1 cellular context compared by ENCODE assay signal in the genomic region with DNA sequence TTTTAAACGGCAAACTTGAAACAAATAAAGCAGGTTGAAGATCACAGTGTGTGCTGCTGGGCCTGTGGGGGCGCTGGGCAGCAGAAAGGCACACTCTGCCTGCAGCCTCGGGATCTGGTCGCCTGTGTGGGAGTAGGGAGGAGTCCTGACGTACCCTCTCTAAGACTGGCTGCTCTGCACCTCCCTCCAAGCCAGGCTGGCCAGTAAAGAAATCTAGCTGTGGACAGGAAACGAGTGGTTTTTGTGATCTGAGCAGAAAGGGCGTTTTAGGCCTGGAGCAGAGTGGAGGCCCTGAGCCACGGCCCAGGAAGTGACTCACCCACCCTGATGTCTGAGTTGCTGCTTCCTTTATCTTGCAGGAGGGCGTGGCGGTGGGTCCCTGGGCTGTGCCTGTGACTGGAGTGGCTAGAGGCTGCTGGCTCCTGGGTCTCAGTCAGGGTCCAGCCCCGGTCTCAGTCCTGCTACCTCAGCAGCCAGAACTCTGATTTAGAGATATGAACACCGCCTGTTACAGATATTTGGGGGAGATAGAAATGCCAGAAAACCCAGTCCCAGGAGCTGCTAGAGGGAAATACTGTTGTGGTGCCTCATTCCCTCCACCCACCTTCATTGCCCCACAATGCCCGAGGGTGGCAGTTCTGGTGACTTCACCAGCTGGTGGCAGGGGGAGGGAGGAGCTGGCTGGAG.
TF ChIP-seq lines count a peak whose summit lies in the region.

No MANE protein-coding gene starts in this region.

TF ChIP-seq in A549, 52 proteins besides CTCF, POLR2A, EP300 and RAD21 (continued from another document):
- TF ChIP-seq E2F6 (IDR thresholded peaks at IDR 0.05; ENCODE audit: borderline replicate concordance, low read depth) (peak; percentile 36; the same call in 1 of the 2 replicates), TFCP2L1 (CRISPR knock-in tag; IDR thresholded peaks at IDR 0.05) (no peak), RARB (CRISPR knock-in tag; IDR thresholded peaks at IDR 0.05) (peak; percentile 88), JUNB (IDR thresholded peaks at IDR 0.05) (peak; percentile 58), KDM5A (IDR thresholded peaks at IDR 0.05) (no peak), GATA3 (IDR thresholded peaks at IDR 0.05; ENCODE audit: borderline replicate concordance) (peak; percentile 70), FOXS1 (CRISPR knock-in tag; IDR thresholded peaks at IDR 0.05) (no peak; the same call in 1 of the 2 replicates), PHF8 (IDR thresholded peaks at IDR 0.05; ENCODE audit: borderline replicate concordance, low read depth) (peak; percentile 10; the same call in 1 of the 2 replicates), MAZ (IDR thresholded peaks at IDR 0.05; ENCODE audit: borderline replicate concordance, low read depth, low read length) (peak; percentile 77), FOSL2 (IDR thresholded peaks at IDR 0.05) (peak; percentile 83), FOSL2 (CRISPR knock-in tag; IDR thresholded peaks at IDR 0.05) (peak; percentile 96), CEBPB (IDR thresholded peaks at IDR 0.05) (peak; percentile 54 to 77), BCL3 (IDR thresholded peaks at IDR 0.05) (peak; percentile 83; the same call in 2 of the 3 replicates), JUN (IDR thresholded peaks at IDR 0.05) (peak; percentile 93), KDM1A (IDR thresholded peaks at IDR 0.05; ENCODE audit: low read depth) (no peak)
- TF ChIP-seq, protein P1, sequence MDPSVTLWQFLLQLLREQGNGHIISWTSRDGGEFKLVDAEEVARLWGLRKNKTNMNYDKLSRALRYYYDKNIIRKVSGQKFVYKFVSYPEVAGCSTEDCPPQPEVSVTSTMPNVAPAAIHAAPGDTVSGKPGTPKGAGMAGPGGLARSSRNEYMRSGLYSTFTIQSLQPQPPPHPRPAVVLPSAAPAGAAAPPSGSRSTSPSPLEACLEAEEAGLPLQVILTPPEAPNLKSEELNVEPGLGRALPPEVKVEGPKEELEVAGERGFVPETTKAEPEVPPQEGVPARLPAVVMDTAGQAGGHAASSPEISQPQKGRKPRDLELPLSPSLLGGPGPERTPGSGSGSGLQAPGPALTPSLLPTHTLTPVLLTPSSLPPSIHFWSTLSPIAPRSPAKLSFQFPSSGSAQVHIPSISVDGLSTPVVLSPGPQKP (IDR thresholded peaks at IDR 0.05; ENCODE audit: low read depth, low read length) = no peak
